Comparison of ENCODE assay signal across 8 cellular contexts in the genomic region with DNA sequence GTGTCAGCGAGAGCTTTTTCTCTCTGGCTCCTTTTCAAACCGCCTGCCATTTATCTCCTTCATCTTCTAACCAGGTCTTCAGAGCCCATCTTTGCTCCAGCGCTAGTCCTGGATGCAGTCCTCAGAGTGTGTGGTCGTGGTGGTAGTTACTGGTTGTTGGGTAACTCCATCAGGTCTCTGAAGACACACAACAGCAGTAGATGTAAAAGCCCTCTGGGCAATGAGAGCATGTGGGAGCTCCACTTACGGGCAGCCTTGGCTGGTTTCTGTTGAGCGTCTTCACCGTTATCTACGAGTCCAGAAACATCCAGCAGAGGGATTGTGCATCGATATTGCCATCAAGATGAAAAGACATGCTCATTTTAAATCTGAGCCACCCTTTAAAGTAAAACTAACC.
DNase-seq lines count a peak whose midpoint lies in the region; ATAC-seq lines count a peak whose summit lies in the region.

No MANE protein-coding gene starts in this region.

- H3K4me3 Mint-ChIP-seq in activated naive CD8-positive, alpha-beta T cell treated with anti-CD3 and anti-CD28 coated beads, Interleukin-2, amount 50 U/mL, for 24 hours, result peak overlapping the region; percentile 63
- peak overlapping the region; percentile 81 for H3K4me3 Mint-ChIP-seq in stimulated activated memory B cell treated with anti-CD40 and anti-IgM and Interleukin-4, amounts not matched to agents 10 μg/mL and 1 μg/mL and 100 μg/mL, for 72 hours

- H3K4me3 ChIP-seq in Karpas-422 (ENCODE audit: low read length), result peak overlapping the region; percentile 70

- H3K27me3 Mint-ChIP-seq in activated naive CD8-positive, alpha-beta T cell treated with anti-CD3 and anti-CD28 coated beads, Interleukin-2, amount 50 U/mL, for 24 hours, result peaks cover 74% of the 10 kb centered on the region
- H3K27me3 Mint-ChIP-seq in stimulated activated memory B cell treated with anti-CD40 and anti-IgM and Interleukin-4, amounts not matched to agents 10 μg/mL and 1 μg/mL and 100 μg/mL, for 72 hours, result peaks cover 65% of the 10 kb centered on the region

- H3K27ac Mint-ChIP-seq in activated naive CD8-positive, alpha-beta T cell treated with anti-CD3 and anti-CD28 coated beads, Interleukin-2, amount 50 U/mL, for 24 hours, result no peak overlapping the region
- peak overlapping the region; percentile 79 for H3K27ac Mint-ChIP-seq in stimulated activated memory B cell treated with anti-CD40 and anti-IgM and Interleukin-4, amounts not matched to agents 10 μg/mL and 1 μg/mL and 100 μg/mL, for 72 hours

- H3K27me3 ChIP-seq in Karpas-422 (ENCODE audit: low read length), result no peaks in the 10 kb centered on the region

- H3K9me2 ChIP-seq in Karpas-422 (replicated peaks; ENCODE audit: insufficient read depth, low read length), result no peaks in the 10 kb centered on the region

- peak; percentile 2 for ATAC-seq in GM19463 (IDR thresholded peaks at IDR 0.05; ENCODE audit: unreplicated experiment)
- peak; percentile 29 for ATAC-seq in activated naive CD8-positive, alpha-beta T cell treated with anti-CD3 and anti-CD28 coated beads, Interleukin-2, amount 50 U/mL, for 24 hours
- peak; percentile 56 for ATAC-seq in stimulated activated memory B cell treated with anti-CD40 and anti-IgM and Interleukin-4, amounts not matched to agents 10 μg/mL and 1 μg/mL and 100 μg/mL, for 72 hours

- H3K9ac ChIP-seq in Karpas-422 (ENCODE audit: low read length), result peak overlapping the region; percentile 67

- DNase-seq in G401 (ENCODE audit: low spot score), result peak; percentile 44
- DNase-seq in Karpas-422, result peak; percentile 79
- peak; percentile 16 for DNase-seq in activated naive CD8-positive, alpha-beta T cell treated with anti-CD3 and anti-CD28 coated beads, Interleukin-2, amount 50 U/mL, for 24 hours
- no peak for DNase-seq in NCI-H1930 (lab: John Stamatoyannopoulos, UW)
- DNase-seq in stimulated activated CD4-positive, alpha-beta T cell treated with anti-CD3 and anti-CD28 coated beads, Interleukin-2, amount 100 ng/mL, for 48 hours, result no peak
- no peak for DNase-seq in SW 1271 (lab: John Stamatoyannopoulos, UW)

- no peaks in the 10 kb centered on the region for H3K36me3 Mint-ChIP-seq in activated naive CD8-positive, alpha-beta T cell treated with anti-CD3 and anti-CD28 coated beads, Interleukin-2, amount 50 U/mL, for 24 hours (ENCODE audit: low read depth)
- H3K36me3 Mint-ChIP-seq in stimulated activated memory B cell treated with anti-CD40 and anti-IgM and Interleukin-4, amounts not matched to agents 10 μg/mL and 1 μg/mL and 100 μg/mL, for 72 hours, result no peaks in the 10 kb centered on the region

- H3K4me1 ChIP-seq in Karpas-422 (ENCODE audit: low read length), result peaks cover 34% of the 10 kb centered on the region

- in situ Hi-C loops in G401 (cut with HindIII; ENCODE audit: low sequenced_read_pairs), result no loop called here

- no peaks in the 10 kb centered on the region for H3K9me3 ChIP-seq in Karpas-422 (ENCODE audit: low read length)

- no peaks in the 10 kb centered on the region for H3K36me3 ChIP-seq in Karpas-422 (ENCODE audit: insufficient read depth, low read length)

- peak overlapping the region; percentile 77 for H2AFZ ChIP-seq in Karpas-422 (ENCODE audit: low read length)

- H4K20me1 ChIP-seq in Karpas-422 (ENCODE audit: insufficient read depth, low read depth, low read length), result no peaks in the 10 kb centered on the region

- H3K79me2 ChIP-seq in Karpas-422 (ENCODE audit: low read length), result no peaks in the 10 kb centered on the region

- H3K9me3 Mint-ChIP-seq in activated naive CD8-positive, alpha-beta T cell treated with anti-CD3 and anti-CD28 coated beads, Interleukin-2, amount 50 U/mL, for 24 hours, result no peaks in the 10 kb centered on the region
- no peaks in the 10 kb centered on the region for H3K9me3 Mint-ChIP-seq in stimulated activated memory B cell treated with anti-CD40 and anti-IgM and Interleukin-4, amounts not matched to agents 10 μg/mL and 1 μg/mL and 100 μg/mL, for 72 hours

- peak overlapping the region; percentile 89 for H3K4me2 ChIP-seq in Karpas-422 (ENCODE audit: low read depth, low read length, poor library complexity, severe bottlenecking)

- H3K4me1 Mint-ChIP-seq in activated naive CD8-positive, alpha-beta T cell treated with anti-CD3 and anti-CD28 coated beads, Interleukin-2, amount 50 U/mL, for 24 hours, result peaks cover 37% of the 10 kb centered on the region
- peaks cover 40% of the 10 kb centered on the region for H3K4me1 Mint-ChIP-seq in stimulated activated memory B cell treated with anti-CD40 and anti-IgM and Interleukin-4, amounts not matched to agents 10 μg/mL and 1 μg/mL and 100 μg/mL, for 72 hours

- no peak overlapping the region for H3K27ac ChIP-seq in Karpas-422 (ENCODE audit: low read length)

Comparison
In these comparisons a context has a peak if more than half of its experiments do, and no peak if none do; other contexts are left out.
1. DNase-seq: peak in G401 (single experiment), Karpas-422 (single experiment) and activated naive CD8-positive, alpha-beta T cell treated with anti-CD3 and anti-CD28 coated beads, Interleukin-2, amount 50 U/mL, for 24 hours (single experiment); none in NCI-H1930 (0 of 2), stimulated activated CD4-positive, alpha-beta T cell treated with anti-CD3 and anti-CD28 coated beads, Interleukin-2, amount 100 ng/mL, for 48 hours (0 of 2) and SW 1271 (0 of 2).
2. ATAC-seq: peak in every context shown above with its lines; median percentile 56 in stimulated activated memory B cell treated with anti-CD40 and anti-IgM and Interleukin-4, amounts not matched to agents 10 μg/mL and 1 μg/mL and 100 μg/mL, for 72 hours; 29 in activated naive CD8-positive, alpha-beta T cell treated with anti-CD3 and anti-CD28 coated beads, Interleukin-2, amount 50 U/mL, for 24 hours; 2 in GM19463.